1 cellular context compared by ENCODE assay signal in genomic region chr9:129885018-129885669, GRCh38.
TF ChIP-seq lines count a peak whose summit lies in the region.

No MANE protein-coding gene starts in this region.

TF ChIP-seq in HepG2, 621 proteins besides CTCF, POLR2A, EP300 and RAD21 (continued from another document):
- TF ChIP-seq HMGXB4 (CRISPR knock-in tag; IDR thresholded peaks at IDR 0.05; ENCODE audit: borderline replicate concordance in 1 of 2, low read depth in 1 of 2) (peak in 1 of 2 experiments; percentile 10; a peak in 2 of 4 replicates), ZC3H13 (CRISPR knock-in tag; IDR thresholded peaks at IDR 0.05) (peak; percentile 15; the same call in 1 of the 2 replicates), DMAP1 (CRISPR knock-in tag; IDR thresholded peaks at IDR 0.05) (peak; percentile 14; the same call in 1 of the 2 replicates), HBP1 (CRISPR knock-in tag; IDR thresholded peaks at IDR 0.05; ENCODE audit: low read depth) (peak; percentile 1; the same call in 1 of the 2 replicates), NFATC3 (CRISPR knock-in tag; IDR thresholded peaks at IDR 0.05) (no peak), ZNF777 (CRISPR knock-in tag; IDR thresholded peaks at IDR 0.05) (peak; percentile 96), MIER3 (CRISPR knock-in tag; IDR thresholded peaks at IDR 0.05; ENCODE audit: borderline replicate concordance) (no peak), RFX1 (IDR thresholded peaks at IDR 0.05) (no peak), ZBTB40 (IDR thresholded peaks at IDR 0.05) (no peak), ZBTB40 (CRISPR knock-in tag; IDR thresholded peaks at IDR 0.05) (peak; percentile 37; the same call in 1 of the 2 replicates), ZNF572 (CRISPR knock-in tag; IDR thresholded peaks at IDR 0.05) (0 out of 2 replicates have a peak, but pooled peaks have one; percentile 26), NR2F6 (IDR thresholded peaks at IDR 0.05) (no peak), NR2F6 (CRISPR knock-in tag; IDR thresholded peaks at IDR 0.05) (no peak), ZNF276 (CRISPR knock-in tag; IDR thresholded peaks at IDR 0.05; ENCODE audit: low read depth) (peak; percentile 50; the same call in 1 of the 2 replicates), BRD4 (CRISPR knock-in tag; IDR thresholded peaks at IDR 0.05) (peak; percentile 72; the same call in 1 of the 2 replicates), ZNF891 (CRISPR knock-in tag; IDR thresholded peaks at IDR 0.05) (peak; percentile 55; the same call in 1 of the 2 replicates), U2AF1 (optimal IDR thresholded peaks at IDR 0.05; ENCODE audit: low read depth, low read length) (peak; percentile 49), ZBTB7A (CRISPR knock-in tag; IDR thresholded peaks at IDR 0.05) (no peak), EEA1 (CRISPR knock-in tag; IDR thresholded peaks at IDR 0.05; ENCODE audit: borderline replicate concordance) (no peak), ZNF318 (CRISPR knock-in tag; IDR thresholded peaks at IDR 0.05) (peak; percentile 57; the same call in 1 of the 2 replicates), STAG1 (CRISPR knock-in tag; IDR thresholded peaks at IDR 0.05) (peak; percentile 62), SPEN (CRISPR knock-in tag; IDR thresholded peaks at IDR 0.05; ENCODE audit: low read depth) (0 out of 2 replicates have a peak, but pooled peaks have one; percentile 13), MYPOP (CRISPR knock-in tag; IDR thresholded peaks at IDR 0.05) (0 out of 2 replicates have a peak, but pooled peaks have one; percentile 24), HMGA1 (CRISPR knock-in tag; conservative IDR thresholded peaks at IDR 0.05) (no peak), ZNF274 (CRISPR knock-in tag; IDR thresholded peaks at IDR 0.05) (0 out of 2 replicates have a peak, but pooled peaks have one; percentile 44), ZNF124 (CRISPR knock-in tag; IDR thresholded peaks at IDR 0.05) (0 out of 2 replicates have a peak, but pooled peaks have one; percentile 9)
